ENCODE assay signal across 8 cellular contexts in the genomic region with DNA sequence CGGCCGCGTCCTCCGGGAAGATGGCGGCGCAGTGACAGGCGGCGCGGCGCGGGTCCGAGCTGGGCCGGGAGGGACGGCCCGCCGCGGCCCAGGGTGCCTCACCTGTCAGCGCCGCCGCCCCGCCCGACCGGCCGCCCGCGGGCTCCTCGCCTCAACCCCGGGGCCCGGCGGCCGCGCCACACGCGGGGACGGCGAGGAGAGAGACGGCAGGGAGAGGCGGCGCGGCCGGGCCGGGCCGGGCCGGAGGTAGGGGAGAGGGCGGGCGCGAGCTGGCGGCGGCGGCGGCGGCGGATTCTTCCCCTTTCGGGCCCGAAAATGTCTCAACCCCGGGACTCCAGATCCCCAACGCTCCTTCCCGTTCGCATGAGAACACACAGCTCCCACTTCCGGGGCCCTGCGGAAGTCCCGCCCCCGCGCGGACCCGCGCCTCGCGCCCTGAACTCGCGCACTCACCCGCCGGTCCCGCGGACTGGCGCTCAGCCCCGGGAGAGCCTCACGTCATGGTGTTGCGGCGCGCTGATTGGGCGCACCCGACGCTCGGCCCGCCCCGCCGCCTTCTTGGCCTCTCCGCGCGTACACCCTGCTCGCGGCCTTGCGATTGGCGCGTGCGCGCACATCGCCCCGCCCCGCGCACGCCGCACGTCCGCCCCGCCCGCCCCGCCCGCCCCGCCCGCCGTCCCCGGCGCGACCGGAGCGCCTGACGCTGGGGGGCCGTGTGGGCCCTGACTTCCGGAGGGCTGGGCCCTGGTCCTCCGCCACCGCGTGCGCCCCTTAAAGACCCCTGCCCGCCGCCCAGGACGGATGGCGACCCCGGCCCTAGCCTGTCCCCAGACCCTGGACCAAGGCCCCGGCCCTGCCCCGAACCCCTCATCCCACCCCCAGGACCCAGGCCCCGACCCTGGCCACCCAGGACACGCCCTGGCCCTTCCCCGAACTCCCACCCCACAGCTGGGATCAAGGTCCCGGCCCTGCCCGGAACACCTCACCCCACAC. TPM values are rescaled to one million over a fixed set of nuclear protein-coding genes. Genes with fewer than 3 reads are reported as not detected.
DNase-seq lines count a peak whose midpoint lies in the region; ATAC-seq and TF ChIP-seq lines count a peak whose summit lies in the region.

A gene (minus strand): TSS at position 380 of the 993 bp plus-strand sequence. CDS start 45,984 bp downstream, outside the sequence.

- peak; percentile 93 for ATAC-seq in GM18498 (IDR thresholded peaks at IDR 0.05; ENCODE audit: unreplicated experiment)
- ATAC-seq in HG02885 (IDR thresholded peaks at IDR 0.05; ENCODE audit: poor library complexity, unreplicated experiment), result peak; percentile 95
- peak; percentile 98 to 100 (median 100) for ATAC-seq in heart right ventricle

- peak within 1 kb of the TSS; percentile 31 to 86 (median 74) for H3K4me3 ChIP-seq in heart right ventricle

- H3K4me1 Mint-ChIP-seq in type B pancreatic cell (ENCODE audit: unreplicated experiment), result peaks cover 40% of the 10 kb centered on the region

- peaks cover 5 to 44% (median 37%) of the 10 kb centered on the region in 9 donors for H3K4me1 ChIP-seq in heart right ventricle

- H3K27me3 Mint-ChIP-seq in type B pancreatic cell, result no peaks in the 10 kb centered on the region

- no peaks in the 10 kb centered on the region for H3K9me3 Mint-ChIP-seq in type B pancreatic cell

- H3K36me3 ChIP-seq in heart right ventricle, result peaks cover 0 to 2% (median 0%) of the 10 kb centered on the region in 9 donors

- H3K4me3 Mint-ChIP-seq in type B pancreatic cell, result peak within 1 kb of the TSS; percentile 95

- no peaks in the 10 kb centered on the region for H3K27me3 ChIP-seq in heart right ventricle

- TF ChIP-seq CTCF in heart right ventricle (IDR thresholded peaks at IDR 0.05), result no peak
- TF ChIP-seq CTCF in type B pancreatic cell (conservative IDR thresholded peaks at IDR 0.05), result no peak

- intact Hi-C loops in T-helper 1 cell treated with Interleukin-12 subunit alpha and Interleukin-12 subunit beta and Interleukin-4 antibody, amounts not matched to agents 30 ng/mL and 1 ng/mL, for 36 hours (cut with micrococcal nuclease), result loop anchor here (1.0 to 2.0 kb wide), 4 partner anchors 57 to 179 kb away; a partner anchor contains a TSS
- intact Hi-C loops in heart right ventricle (cut with DNase I), result loop anchor here in 6 of 10 donors (5.0 to 10.0 kb wide), 5 partner anchors 53 to 123 kb away; a partner anchor contains a TSS
- intact Hi-C loops in posterior cingulate gyrus (cut with DNase I), result loop anchor here (2.0 kb wide), 2 partner anchors 57 to 117 kb away; a partner anchor contains a TSS

- DNase-seq in NCI-H1694 (lab: John Stamatoyannopoulos, UW) (peak; percentile 70), amniotic epithelial cell (ENCODE audit: low read depth) (peak; percentile 96), heart right ventricle (peak; percentile 96 to 98), posterior cingulate gyrus (peak; percentile 94 to 100 (median 97)), type B pancreatic cell (ENCODE audit: extremely low spot score, unreplicated experiment) (peak; percentile 97)

- WGBS in heart right ventricle, 2 donors, result 1% methylated on average over 66 to 135 of the region's 137 CpGs

- H3K27ac Mint-ChIP-seq in type B pancreatic cell, result peak within 1 kb of the TSS; percentile 96

- peak within 1 kb of the TSS; percentile 91 to 99 (median 98) for H3K27ac ChIP-seq in heart right ventricle

- H3K9me3 ChIP-seq in heart right ventricle, result no peaks in the 10 kb centered on the region

- H3K36me3 Mint-ChIP-seq in type B pancreatic cell, result peaks cover under 1% of the 10 kb centered on the region

RNA-seq across cellular contexts. Expression of the gene that starts here (rescaled TPM):
- total RNA-seq in T-helper 1 cell treated with Interleukin-12 subunit alpha and Interleukin-12 subunit beta and Interleukin-4 antibody, amounts not matched to agents 30 ng/mL and 1 ng/mL, for 36 hours, result 124 and 128 TPM in 2 replicates
- total RNA-seq in heart right ventricle (10 to 100 TPM; 58.7 to 82.6 (median 65.8) TPM), type B pancreatic cell (ENCODE audit: low replicate concordance) (82.1 and 96.4 TPM in 2 replicates)
- 10 to 100 TPM; 10.6 to 39.1 TPM for polyA plus RNA-seq in heart right ventricle

Comparison
In these comparisons a context has a peak if more than half of its experiments do, and no peak if none do; other contexts are left out.
1. Peak in every context shown above with its lines: DNase-seq, ATAC-seq, H3K4me3 ChIP-seq and H3K27ac ChIP-seq.